In the genomic region with DNA sequence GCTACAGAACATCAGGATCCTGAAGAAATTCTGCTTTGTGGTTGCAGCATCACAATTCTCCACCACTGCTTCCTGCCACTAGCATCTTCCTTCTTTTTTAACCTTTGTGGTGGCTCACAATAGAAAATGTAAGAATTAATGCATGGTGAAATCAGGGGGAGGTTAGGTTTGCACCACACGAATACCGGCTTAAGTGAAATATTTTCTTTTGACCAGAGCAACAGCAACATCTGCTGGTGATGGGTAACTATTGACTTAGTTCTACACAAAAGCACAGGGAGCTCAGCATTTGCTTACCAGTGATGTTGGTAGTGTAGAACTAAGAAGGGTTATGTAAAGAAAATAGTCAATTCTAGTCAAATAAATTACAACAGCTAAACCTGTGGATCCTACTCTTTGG, we compare ENCODE assay signal across 9 cellular contexts.
DNase-seq lines count a peak whose midpoint lies in the region; ATAC-seq, FAIRE-seq and TF ChIP-seq lines count a peak whose summit lies in the region.
"Had no signal": no experiment of that assay in that cellular context is flagged by ENCODE, and none has a peak within 500 bp of the region (broad histone marks: within the 10 kb centered on the region; RNA-seq: fewer than 3 reads in every experiment).

No MANE protein-coding gene starts in this region.

- H3K4me1 ChIP-seq in testis: no peaks in the 10 kb centered on the region

- H3K27ac Mint-ChIP-seq in T-cell: no peak overlapping the region

- 27 to 43% methylated on average over 2 of the region's 2 CpGs for WGBS in testis, 2 donors

- H3K4me1 Mint-ChIP-seq in T-cell: peaks cover 0 to 2% (median 0%) of the 10 kb centered on the region in 3 donors

- no peaks in the 10 kb centered on the region for H3K9me3 ChIP-seq in testis

- H3K36me3 ChIP-seq in testis (ENCODE audit: low read depth, missing control alignments): no peaks in the 10 kb centered on the region

- no peak overlapping the region for H3K4me3 ChIP-seq in Jurkat, Clone E6-1 (ENCODE audit: low read length)
- no peak overlapping the region for H3K4me3 ChIP-seq in testis

- FAIRE-seq in frontal cortex (lab: Jason Lieb, UNC): no peak

- POLR2A ChIA-PET in T-cell (lab: Charles Lee): no interaction called here

- DNase-seq in ELR (ENCODE audit: low read depth) (peak; percentile 56), T-cell (peak in 4 of 34 experiments; percentile 3 to 25 (median 9)), inferior parietal cortex (ENCODE audit: extremely low spot score) (peak; percentile 20), testis (no peak), frontal cortex (ENCODE audit: low spot score in 2 of 2) (no peak)
- peak; percentile 26 for DNase-seq in Jurkat, Clone E6-1 (ENCODE audit: low read depth, low spot score)
- DNase-seq: right cardiac atrium had no signal

- no peak overlapping the region for H3K27ac ChIP-seq in testis

- CTCF ChIA-PET in T-cell (lab: Charles Lee): interaction anchor here (0.5 to 1.1 kb wide), 7 partner anchors 18 to 592 kb away, joined by 3 to 10 read pairs (median 3); no protein-coding TSS in a partner anchor

- intact Hi-C loops in testis (cut with DNase I; ENCODE audit: low total_unique reads): no loop called here

- no peak for TF ChIP-seq POLR2A in testis (IDR thresholded peaks at IDR 0.05)

- H3K9me3 Mint-ChIP-seq in T-cell: no peaks in the 10 kb centered on the region

- no peaks in the 10 kb centered on the region for H3K27me3 Mint-ChIP-seq in T-cell

- no peaks in the 10 kb centered on the region for H3K27me3 ChIP-seq in testis

- peak; percentile 71 for ATAC-seq in GM19455 (IDR thresholded peaks at IDR 0.05; ENCODE audit: unreplicated experiment)
- ATAC-seq in T-cell (replicated peaks in 1 of 4): peak; percentile 45 to 58 (median 52)
- no peak for ATAC-seq in GM21737 (IDR thresholded peaks at IDR 0.05; ENCODE audit: unreplicated experiment)

- H3K4me3 Mint-ChIP-seq in T-cell: no peak overlapping the region

- no peak for TF ChIP-seq CTCF in testis (IDR thresholded peaks at IDR 0.05)

- H3K36me3 Mint-ChIP-seq in T-cell: no peaks in the 10 kb centered on the region

Comparison
In these comparisons a context has a peak if more than half of its experiments do, and no peak if none do; other contexts are left out.
1. DNase-seq: peak in ELR (single experiment), Jurkat, Clone E6-1 (single experiment) and inferior parietal cortex (single experiment); none in testis (single experiment) and frontal cortex (0 of 2).